ENCODE assay signal across 9 cellular contexts in the genomic region with DNA sequence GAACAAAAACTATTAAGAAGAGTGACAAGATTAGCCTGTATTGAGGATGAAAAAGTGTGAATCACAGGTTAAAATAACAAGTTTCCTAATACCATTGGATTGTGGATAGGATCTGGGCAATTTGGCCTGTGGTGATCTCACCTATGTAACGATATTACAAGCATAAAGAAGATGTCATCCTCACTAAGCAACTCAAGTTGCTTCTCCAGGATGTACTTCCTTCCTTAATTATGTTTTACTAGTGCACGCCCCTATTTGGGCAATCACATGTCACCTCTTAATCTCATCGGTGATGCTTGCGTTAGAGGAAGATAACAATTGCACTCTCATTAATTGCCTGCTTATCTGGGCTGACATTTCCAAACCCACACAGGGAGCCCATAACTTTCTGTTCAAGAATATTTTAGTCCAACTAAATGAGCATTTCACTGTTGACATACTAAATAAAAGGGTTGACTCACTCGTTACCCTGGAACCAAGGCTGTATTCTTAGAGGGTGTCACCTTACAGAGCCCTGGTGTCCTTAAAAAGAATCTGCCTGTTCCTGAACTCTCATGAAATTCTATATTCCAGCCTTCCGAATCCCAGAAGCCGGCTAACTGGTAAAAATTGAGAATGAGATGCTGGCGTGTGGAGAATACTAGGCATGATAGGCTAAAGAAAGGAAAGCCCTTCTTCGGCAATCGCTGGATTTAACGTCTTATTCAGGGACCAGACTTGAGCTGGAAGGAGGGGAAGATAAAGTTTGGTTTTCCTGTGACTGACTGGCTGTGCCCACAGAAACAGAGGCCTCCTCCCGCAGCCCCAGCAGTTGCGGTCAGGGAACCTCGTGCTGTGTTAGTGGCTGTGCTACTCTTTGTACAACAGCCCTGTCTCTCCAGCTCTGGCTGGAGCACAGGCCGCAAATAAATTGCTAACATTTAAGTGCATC.
DNase-seq lines count a peak whose midpoint lies in the region; ATAC-seq, FAIRE-seq and TF ChIP-seq lines count a peak whose summit lies in the region.
"Had no signal": no experiment of that assay in that cellular context is flagged by ENCODE, and none has a peak within 500 bp of the region (broad histone marks: within the 10 kb centered on the region; RNA-seq: fewer than 3 reads in every experiment).

No MANE protein-coding gene starts in this region.

- TF ChIP-seq CTCF in WTC11 (IDR thresholded peaks at IDR 0.05) (no peak), GM10248 (IDR thresholded peaks at IDR 0.05; ENCODE audit: control extremely low read depth, extremely low read depth, low read depth, missing control alignments) (no peak)

- H3K4me1 ChIP-seq in mesenchymal stem cell (ENCODE audit: control insufficient read depth, insufficient read depth, low read depth, low read length) = peaks cover 2% of the 10 kb centered on the region

- no peak overlapping the region for H4K91ac ChIP-seq in mesenchymal stem cell (ENCODE audit: low read length)

- H3K9ac ChIP-seq in mesenchymal stem cell (ENCODE audit: low read length) = no peak overlapping the region

- H3K18ac ChIP-seq in mesenchymal stem cell (ENCODE audit: low read depth in 1 of 2, low read length in 2 of 2) = peak overlapping the region in 1 of 2 experiments; percentile 41

- ATAC-seq in WTC11 = peak; percentile 75
- no peak for ATAC-seq in HG03280 (IDR thresholded peaks at IDR 0.05; ENCODE audit: unreplicated experiment)

- no peak overlapping the region for H2AFZ ChIP-seq in mesenchymal stem cell (ENCODE audit: low read depth, low read length)

- POLR2A ChIA-PET in WTC11 (lab: Charles Lee) (interaction anchor here (0.6 kb wide), 1 partner anchor 123 kb away, joined by 3 read pairs; no protein-coding TSS in a partner anchor), GM10248 (lab: Yijun Ruan, JAX) (no interaction called here)

- H3K27me3 ChIP-seq in mesenchymal stem cell (ENCODE audit: control insufficient read depth in 1 of 2, insufficient read depth in 1 of 2, low read length in 2 of 2) = no peaks in the 10 kb centered on the region

- H3K4ac ChIP-seq in mesenchymal stem cell (ENCODE audit: low read depth in 1 of 2, low read length in 2 of 2) = no peak overlapping the region

- H3K9me3 Mint-ChIP-seq in WTC11 = no peaks in the 10 kb centered on the region

- WGBS in mesenchymal stem cell = 81% methylated on average over 15 of the region's 15 CpGs

- H3K36me3 ChIP-seq in mesenchymal stem cell (ENCODE audit: control insufficient read depth in 1 of 2, insufficient read depth in 2 of 2, low read depth in 1 of 2, low read length in 2 of 2) = no peaks in the 10 kb centered on the region

- H3K4me1 Mint-ChIP-seq in WTC11 = peaks cover 16% of the 10 kb centered on the region

- H3K4me3 Mint-ChIP-seq in WTC11 = no peak overlapping the region

- no peak overlapping the region for H3K4me3 ChIP-seq in mesenchymal stem cell (ENCODE audit: insufficient read depth in 1 of 2, low read depth in 1 of 2, low read length in 2 of 2)

- H3K23ac ChIP-seq in mesenchymal stem cell (ENCODE audit: low read length in 2 of 2) = no peak overlapping the region

- H2BK15ac ChIP-seq in mesenchymal stem cell (ENCODE audit: low read depth, poor library complexity, severe bottlenecking) = no peak overlapping the region

- H3K36me3 Mint-ChIP-seq in WTC11 = no peaks in the 10 kb centered on the region

- H2BK12ac ChIP-seq in mesenchymal stem cell (ENCODE audit: low read length in 2 of 2) = peak overlapping the region in 1 of 2 experiments; percentile 21

- peak; percentile 45 for DNase-seq in AG20443 (ENCODE audit: low spot score)
- peak; percentile 48 for DNase-seq in HTR-8/SVneo (ENCODE audit: insufficient read length, low spot score)
- DNase-seq in WTC11 (ENCODE audit: low spot score) = no peak
- DNase-seq in mesenchymal stem cell = peak; percentile 44
- no peak for DNase-seq in NCI-H2171 treated with DMSO at 0.1 percent for 48 hours (lab: John Stamatoyannopoulos, UW)
- DNase-seq in activated CD8-positive, alpha-beta memory T cell treated with anti-CD3 and anti-CD28 coated beads, Interleukin-2, amount 50 U/mL, for 4 hours = no peak
- no peak for DNase-seq in GM10248 (ENCODE audit: extremely low spot score)
- DNase-seq: activated CD4-positive, alpha-beta T cell treated with anti-CD3 and anti-CD28 coated beads for 48 hours had no signal

- CTCF ChIA-PET in WTC11 (lab: Charles Lee) = no interaction called here
- CTCF ChIA-PET in GM10248 (lab: Yijun Ruan, JAX) = interaction anchor here (1.6 to 3.0 kb wide), 2 partner anchors 13 to 20 kb away, joined by 4 to 9 read pairs; no protein-coding TSS in a partner anchor

- FAIRE-seq in HTR-8/SVneo (lab: Jason Lieb, UNC) = peak; percentile 67

- H3K9me3 ChIP-seq in mesenchymal stem cell (ENCODE audit: control insufficient read depth, low read length) = no peaks in the 10 kb centered on the region

- no peaks in the 10 kb centered on the region for H3K27me3 Mint-ChIP-seq in WTC11 (ENCODE audit: low read depth)

- no peak overlapping the region for H3K27ac ChIP-seq in mesenchymal stem cell (ENCODE audit: low read length, poor library complexity, severe bottlenecking)

- no peak overlapping the region for H2BK120ac ChIP-seq in mesenchymal stem cell (ENCODE audit: low read depth, low read length)

- H4K8ac ChIP-seq in mesenchymal stem cell (ENCODE audit: low read length) = peak overlapping the region; percentile 60

- H3K4me2 ChIP-seq in mesenchymal stem cell (ENCODE audit: low read length, poor library complexity, severe bottlenecking) = no peak overlapping the region

- H2AK5ac ChIP-seq in mesenchymal stem cell (ENCODE audit: low read length, severe bottlenecking) = no peak overlapping the region

- H3K14ac ChIP-seq in mesenchymal stem cell (ENCODE audit: low read length in 2 of 2) = no peak overlapping the region

- no peak overlapping the region for H3K27ac Mint-ChIP-seq in WTC11

- H2BK5ac ChIP-seq in mesenchymal stem cell (ENCODE audit: low read depth, low read length, poor library complexity, severe bottlenecking) = no peak overlapping the region

- H3K79me1 ChIP-seq in mesenchymal stem cell (replicated peaks; ENCODE audit: low read length, poor library complexity, severe bottlenecking) = no peaks in the 10 kb centered on the region

TF ChIP-seq in WTC11, 78 proteins besides CTCF, POLR2A, EP300 and RAD21:
- no peak for TF ChIP-seq SOX15 (CRISPR knock-in tag; IDR thresholded peaks at IDR 0.05)
- no peak for TF ChIP-seq PRRX2 (CRISPR knock-in tag; IDR thresholded peaks at IDR 0.05)
- no peak for TF ChIP-seq FOXJ3 (CRISPR knock-in tag; IDR thresholded peaks at IDR 0.05; ENCODE audit: borderline replicate concordance)
- TF ChIP-seq ZNF671 (CRISPR knock-in tag; IDR thresholded peaks at IDR 0.05) = no peak
- no peak for TF ChIP-seq ZNF232 (CRISPR knock-in tag; IDR thresholded peaks at IDR 0.05)
- TF ChIP-seq, protein P1, sequence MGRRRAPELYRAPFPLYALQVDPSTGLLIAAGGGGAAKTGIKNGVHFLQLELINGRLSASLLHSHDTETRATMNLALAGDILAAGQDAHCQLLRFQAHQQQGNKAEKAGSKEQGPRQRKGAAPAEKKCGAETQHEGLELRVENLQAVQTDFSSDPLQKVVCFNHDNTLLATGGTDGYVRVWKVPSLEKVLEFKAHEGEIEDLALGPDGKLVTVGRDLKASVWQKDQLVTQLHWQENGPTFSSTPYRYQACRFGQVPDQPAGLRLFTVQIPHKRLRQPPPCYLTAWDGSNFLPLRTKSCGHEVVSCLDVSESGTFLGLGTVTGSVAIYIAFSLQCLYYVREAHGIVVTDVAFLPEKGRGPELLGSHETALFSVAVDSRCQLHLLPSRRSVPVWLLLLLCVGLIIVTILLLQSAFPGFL (CRISPR knock-in tag; IDR thresholded peaks at IDR 0.05; ENCODE audit: borderline replicate concordance) = no peak

Comparison
In these comparisons a context has a peak if more than half of its experiments do, and no peak if none do; other contexts are left out.
1. DNase-seq: peak in AG20443 (single experiment), HTR-8/SVneo (single experiment) and mesenchymal stem cell (single experiment); none in WTC11 (single experiment), NCI-H2171 treated with DMSO at 0.1 percent for 48 hours (single experiment), activated CD8-positive, alpha-beta memory T cell treated with anti-CD3 and anti-CD28 coated beads, Interleukin-2, amount 50 U/mL, for 4 hours (single experiment) and GM10248 (single experiment).